Comparison of ENCODE assay signal across 8 cellular contexts in genomic region chr11:72814831-72815618, GRCh38. TPM values are rescaled to one million over a fixed set of nuclear protein-coding genes. Genes with fewer than 3 reads are reported as not detected.
DNase-seq lines count a peak whose midpoint lies in the region; ATAC-seq and TF ChIP-seq lines count a peak whose summit lies in the region.

No MANE protein-coding gene starts in this region.

- H3K27me3 ChIP-seq in CD4-positive, CD25-positive, alpha-beta regulatory T cell (ENCODE audit: control insufficient read depth, insufficient read depth, low read length), result no peaks in the 10 kb centered on the region
- H3K27me3 ChIP-seq in fibroblast of lung (ENCODE audit: control insufficient read depth, insufficient read depth, low read length), result no peaks in the 10 kb centered on the region
- no peaks in the 10 kb centered on the region for H3K27me3 ChIP-seq in neural progenitor cell

- no peaks in the 10 kb centered on the region for H3K9me3 Mint-ChIP-seq in CD4-positive, CD25-positive, alpha-beta regulatory T cell
- H3K9me3 Mint-ChIP-seq in activated CD8-positive, alpha-beta T cell treated with anti-CD3 and anti-CD28 coated beads, Interleukin-2, amount 10 ng/mL, durations not matched to agents 7 days and 5 days (ENCODE audit: insufficient read depth), result no peaks in the 10 kb centered on the region
- no peaks in the 10 kb centered on the region for H3K9me3 Mint-ChIP-seq in neural progenitor cell

- DNase-seq in CD4-positive, CD25-positive, alpha-beta regulatory T cell, result peak in 2 of 3 donors; percentile 59 to 81
- DNase-seq in NCI-H510A (lab: John Stamatoyannopoulos, UW), result peak; percentile 44
- peak; percentile 76 for DNase-seq in activated CD8-positive, alpha-beta T cell treated with anti-CD3 and anti-CD28 coated beads, Interleukin-2, amount 10 ng/mL, durations not matched to agents 7 days and 5 days
- peak; percentile 56 to 57 for DNase-seq in fibroblast of lung (ENCODE audit: low read depth in 2 of 2)
- DNase-seq in neural progenitor cell (ENCODE audit: low spot score), result peak; percentile 88
- DNase-seq in epidermal melanocyte (ENCODE audit: insufficient read length, low spot score), result no peak

- peaks cover 0 to 70% (median 30%) of the 10 kb centered on the region in 4 donors for H3K4me1 Mint-ChIP-seq in CD4-positive, CD25-positive, alpha-beta regulatory T cell
- H3K4me1 Mint-ChIP-seq in activated CD8-positive, alpha-beta T cell treated with anti-CD3 and anti-CD28 coated beads, Interleukin-2, amount 10 ng/mL, durations not matched to agents 7 days and 5 days (ENCODE audit: low read depth), result peaks cover 49% of the 10 kb centered on the region
- peaks cover 31% of the 10 kb centered on the region for H3K4me1 Mint-ChIP-seq in neural progenitor cell

- H3K4me3 ChIP-seq in CD4-positive, CD25-positive, alpha-beta regulatory T cell (ENCODE audit: low read depth, low read length), result peak overlapping the region; percentile 84
- H3K4me3 ChIP-seq in fibroblast of lung (replicated peaks in 1 of 4; ENCODE audit: control extremely low read depth in 1 of 4, insufficient read depth in 1 of 4, low read depth in 3 of 4, low read length in 4 of 4) (peak overlapping the region; percentile 61 to 97 (median 89)), neural progenitor cell (peak overlapping the region; percentile 89)

- no peaks in the 10 kb centered on the region for H4K20me1 ChIP-seq in fibroblast of lung (ENCODE audit: control insufficient read depth, extremely low read depth, insufficient read depth, low read length)
- no peaks in the 10 kb centered on the region for H4K20me1 ChIP-seq in neural progenitor cell (ENCODE audit: low read depth)

- H3K27ac ChIP-seq in CD4-positive, CD25-positive, alpha-beta regulatory T cell (ENCODE audit: insufficient read depth, low read length, poor library complexity, severe bottlenecking), result peak overlapping the region; percentile 99
- H3K27ac ChIP-seq in fibroblast of lung (ENCODE audit: insufficient read depth, low read length) (peak overlapping the region; percentile 96), neural progenitor cell (peak overlapping the region; percentile 99)

- POLR2A ChIA-PET in activated CD8-positive, alpha-beta T cell treated with anti-CD3 and anti-CD28 coated beads, Interleukin-2, amount 10 ng/mL, durations not matched to agents 7 days and 5 days (lab: Charles Lee), result interaction anchor here (0.7 to 2.1 kb wide), 10 partner anchors 8 to 964 kb away, joined by 3 to 15 read pairs (median 3); partner anchors contain the start of genes FCHSD2 and STARD10

- peak; percentile 21 to 30 for ATAC-seq in CD4-positive, CD25-positive, alpha-beta regulatory T cell (ENCODE audit: low read depth in 2 of 2)
- ATAC-seq in GM18873 (IDR thresholded peaks at IDR 0.05; ENCODE audit: low FRiP score, unreplicated experiment) (peak; percentile 32), HG03159 (IDR thresholded peaks at IDR 0.05; ENCODE audit: unreplicated experiment) (peak; percentile 31)
- peak; percentile 43 for ATAC-seq in activated CD8-positive, alpha-beta T cell treated with anti-CD3 and anti-CD28 coated beads, Interleukin-2, amount 10 ng/mL, durations not matched to agents 7 days and 5 days

- H3K27ac Mint-ChIP-seq in CD4-positive, CD25-positive, alpha-beta regulatory T cell, result peak overlapping the region; percentile 92 to 99 (median 99)
- H3K27ac Mint-ChIP-seq in activated CD8-positive, alpha-beta T cell treated with anti-CD3 and anti-CD28 coated beads, Interleukin-2, amount 10 ng/mL, durations not matched to agents 7 days and 5 days, result peak overlapping the region; percentile 99
- peak overlapping the region; percentile 99 for H3K27ac Mint-ChIP-seq in neural progenitor cell

- H3K27me3 Mint-ChIP-seq in CD4-positive, CD25-positive, alpha-beta regulatory T cell, result peaks cover 5% of the 10 kb centered on the region
- H3K27me3 Mint-ChIP-seq in activated CD8-positive, alpha-beta T cell treated with anti-CD3 and anti-CD28 coated beads, Interleukin-2, amount 10 ng/mL, durations not matched to agents 7 days and 5 days (ENCODE audit: low read depth), result no peaks in the 10 kb centered on the region
- peaks cover 14% of the 10 kb centered on the region for H3K27me3 Mint-ChIP-seq in neural progenitor cell (ENCODE audit: insufficient read depth, low read depth)

- peak overlapping the region; percentile 93 for H3K9ac ChIP-seq in fibroblast of lung (ENCODE audit: insufficient read depth, low read length)
- peak overlapping the region; percentile 96 for H3K9ac ChIP-seq in neural progenitor cell

- H2AFZ ChIP-seq in fibroblast of lung (ENCODE audit: low read length), result peak overlapping the region; percentile 98
- H2AFZ ChIP-seq in neural progenitor cell (replicated peaks), result peak overlapping the region; percentile 99

- H3K36me3 ChIP-seq in CD4-positive, CD25-positive, alpha-beta regulatory T cell (ENCODE audit: control insufficient read depth, insufficient read depth, low read length), result peaks cover 24% of the 10 kb centered on the region
- H3K36me3 ChIP-seq in fibroblast of lung (ENCODE audit: control insufficient read depth, insufficient read depth, low read length), result no peaks in the 10 kb centered on the region
- H3K36me3 ChIP-seq in neural progenitor cell, result no peaks in the 10 kb centered on the region

- peaks cover 28% of the 10 kb centered on the region for H3K36me3 Mint-ChIP-seq in CD4-positive, CD25-positive, alpha-beta regulatory T cell
- H3K36me3 Mint-ChIP-seq in activated CD8-positive, alpha-beta T cell treated with anti-CD3 and anti-CD28 coated beads, Interleukin-2, amount 10 ng/mL, durations not matched to agents 7 days and 5 days (ENCODE audit: low read depth), result peaks cover 70% of the 10 kb centered on the region
- peaks cover 4% of the 10 kb centered on the region for H3K36me3 Mint-ChIP-seq in neural progenitor cell

- peak overlapping the region; percentile 98 to 100 (median 98) for H3K4me3 Mint-ChIP-seq in CD4-positive, CD25-positive, alpha-beta regulatory T cell
- H3K4me3 Mint-ChIP-seq in activated CD8-positive, alpha-beta T cell treated with anti-CD3 and anti-CD28 coated beads, Interleukin-2, amount 10 ng/mL, durations not matched to agents 7 days and 5 days, result peak overlapping the region; percentile 100
- peak overlapping the region; percentile 98 for H3K4me3 Mint-ChIP-seq in neural progenitor cell

- peaks cover 16% of the 10 kb centered on the region for H3F3A ChIP-seq in neural progenitor cell (ENCODE audit: low read depth)

- peaks cover 39% of the 10 kb centered on the region for H3K4me1 ChIP-seq in CD4-positive, CD25-positive, alpha-beta regulatory T cell (ENCODE audit: control insufficient read depth, insufficient read depth, low read length, poor library complexity, severe bottlenecking)
- H3K4me1 ChIP-seq in fibroblast of lung (ENCODE audit: control insufficient read depth, extremely low read depth, insufficient read depth, low read length) (peaks cover 17% of the 10 kb centered on the region), neural progenitor cell (peaks cover 15% of the 10 kb centered on the region)

- H3K79me2 ChIP-seq in fibroblast of lung (ENCODE audit: control insufficient read depth, insufficient read depth, low read length) (peaks cover 14% of the 10 kb centered on the region), neural progenitor cell (ENCODE audit: low read depth) (peaks cover 4% of the 10 kb centered on the region)

- CTCF ChIA-PET in activated CD8-positive, alpha-beta T cell treated with anti-CD3 and anti-CD28 coated beads, Interleukin-2, amount 10 ng/mL, durations not matched to agents 7 days and 5 days (lab: Charles Lee), result interaction anchor here (1.1 to 6.6 kb wide), 10 partner anchors 13 to 366 kb away, joined by 3 to 65 read pairs (median 7); partner anchors contain the start of gene STARD10

- no peaks in the 10 kb centered on the region for H3K9me3 ChIP-seq in CD4-positive, CD25-positive, alpha-beta regulatory T cell (ENCODE audit: control insufficient read depth in 2 of 2, low read length in 2 of 2)
- no peaks in the 10 kb centered on the region for H3K9me3 ChIP-seq in fibroblast of lung (ENCODE audit: control insufficient read depth, insufficient read depth, low read depth, low read length)
- no peaks in the 10 kb centered on the region for H3K9me3 ChIP-seq in neural progenitor cell (ENCODE audit: low read depth)

- H3K4me2 ChIP-seq in fibroblast of lung (ENCODE audit: extremely low read depth, insufficient read depth, low read length), result peak overlapping the region; percentile 98
- peak overlapping the region; percentile 85 for H3K4me2 ChIP-seq in neural progenitor cell

- peak in 1 of 2 donors; percentile 4 for TF ChIP-seq CTCF in fibroblast of lung (conservative IDR thresholded peaks at IDR 0.05 in 1 of 2, IDR thresholded peaks at IDR 0.05 in 1 of 2; ENCODE audit: low read depth in 1 of 2, low read length in 2 of 2)
- TF ChIP-seq CTCF in neural progenitor cell (IDR thresholded peaks at IDR 0.05), result peak; percentile 27

RNA-seq across cellular contexts. Expression of gene ATG16L2, which starts 0.8 kb away (rescaled TPM):
- 89.9 TPM for total RNA-seq in CD4-positive, CD25-positive, alpha-beta regulatory T cell
- polyA plus RNA-seq in CD4-positive, CD25-positive, alpha-beta regulatory T cell, result 10 to 100 TPM in 2 of 4 donors, 1 to 10 TPM in 2; 6.7 to 13.3 (median 9.3) TPM
- total RNA-seq in activated CD8-positive, alpha-beta T cell treated with anti-CD3 and anti-CD28 coated beads, Interleukin-2, amount 10 ng/mL, durations not matched to agents 7 days and 5 days, result 100 to 1,000 TPM; 104 to 105 TPM
- 5.6 and 8.8 TPM in 2 replicates for total RNA-seq in fibroblast of lung
- polyA plus RNA-seq in fibroblast of lung, result 3.3 and 3.8 TPM in 2 replicates
- 2.2 and 4.3 TPM in 2 replicates for polyA plus RNA-seq in fibroblast of lung (2012)
- 4.7 and 10.6 TPM in 2 replicates for polyA minus RNA-seq in fibroblast of lung (ENCODE audit: low replicate concordance)
- total RNA-seq in neural progenitor cell (ENCODE audit: low replicate concordance), result 20.5 and 38.0 TPM in 2 replicates

RNA-seq across cellular contexts. Expression of gene STARD10, which starts 21.2 kb away (rescaled TPM):
- 11.2 TPM for total RNA-seq in CD4-positive, CD25-positive, alpha-beta regulatory T cell
- 10 to 100 TPM; 13.6 to 16.8 (median 14.0) TPM for polyA plus RNA-seq in CD4-positive, CD25-positive, alpha-beta regulatory T cell
- 1 to 10 TPM; 4.0 to 4.5 TPM for total RNA-seq in activated CD8-positive, alpha-beta T cell treated with anti-CD3 and anti-CD28 coated beads, Interleukin-2, amount 10 ng/mL, durations not matched to agents 7 days and 5 days
- 32.0 and 38.3 TPM in 2 replicates for total RNA-seq in fibroblast of lung
- polyA plus RNA-seq in fibroblast of lung, result 11.4 and 20.7 TPM in 2 replicates
- 11.3 and 22.7 TPM in 2 replicates for polyA plus RNA-seq in fibroblast of lung (2012)
- polyA minus RNA-seq in fibroblast of lung (ENCODE audit: low replicate concordance), result 38.3 and 67.4 TPM in 2 replicates
- 13.0 and 17.7 TPM in 2 replicates for total RNA-seq in neural progenitor cell (ENCODE audit: low replicate concordance)
